15 cellular contexts compared by ENCODE assay signal in genomic region chr12:80230068-80230467, GRCh38.
DNase-seq lines count a peak whose midpoint lies in the region; ATAC-seq and TF ChIP-seq lines count a peak whose summit lies in the region.
"Had no signal": no experiment of that assay in that cellular context is flagged by ENCODE, and none has a peak within 500 bp of the region (broad histone marks: within the 10 kb centered on the region; RNA-seq: fewer than 3 reads in every experiment).

No MANE protein-coding gene starts in this region.

- no peaks in the 10 kb centered on the region for H3K36me3 Mint-ChIP-seq in activated naive CD8-positive, alpha-beta T cell treated with anti-CD3 and anti-CD28 coated beads for 36 hours
- no peaks in the 10 kb centered on the region for H3K36me3 Mint-ChIP-seq in activated CD8-positive, alpha-beta memory T cell treated with anti-CD3 and anti-CD28 coated beads, Interleukin-2, amount 10 ng/mL, durations not matched to agents 7 days and 5 days
- H3K36me3 Mint-ChIP-seq: stimulated activated memory B cell treated with anti-CD40 and anti-IgM and Interleukin-4, amounts not matched to agents 10 μg/mL and 1 μg/mL and 100 μg/mL, for 72 hours had no signal

- no peak overlapping the region for H3K27ac Mint-ChIP-seq in activated naive CD8-positive, alpha-beta T cell treated with anti-CD3 and anti-CD28 coated beads for 36 hours
- no peak overlapping the region for H3K27ac Mint-ChIP-seq in activated CD8-positive, alpha-beta memory T cell treated with anti-CD3 and anti-CD28 coated beads, Interleukin-2, amount 10 ng/mL, durations not matched to agents 7 days and 5 days
- H3K27ac Mint-ChIP-seq: activated CD8-positive, alpha-beta T cell treated with anti-CD3 and anti-CD28 coated beads, Interleukin-2, amount 10 ng/mL, durations not matched to agents 7 days and 5 days; B cell; stimulated activated memory B cell treated with anti-CD40 and anti-IgM and Interleukin-4, amounts not matched to agents 10 μg/mL and 1 μg/mL and 100 μg/mL, for 72 hours; T-helper 2 cell treated with Interferon-gamma antibody and Interleukin-4, amounts not matched to agents 5 μg/mL and 100 μg/mL, for 36 hours had no signal

- H3K4me1 Mint-ChIP-seq in activated naive CD8-positive, alpha-beta T cell treated with anti-CD3 and anti-CD28 coated beads for 36 hours: no peaks in the 10 kb centered on the region
- peaks cover 4% of the 10 kb centered on the region for H3K4me1 Mint-ChIP-seq in activated CD8-positive, alpha-beta memory T cell treated with anti-CD3 and anti-CD28 coated beads, Interleukin-2, amount 10 ng/mL, durations not matched to agents 7 days and 5 days
- H3K4me1 Mint-ChIP-seq: B cell; stimulated activated memory B cell treated with anti-CD40 and anti-IgM and Interleukin-4, amounts not matched to agents 10 μg/mL and 1 μg/mL and 100 μg/mL, for 72 hours had no signal

- H3K27me3 Mint-ChIP-seq in activated naive CD8-positive, alpha-beta T cell treated with anti-CD3 and anti-CD28 coated beads for 36 hours: peaks cover 12% of the 10 kb centered on the region
- peaks cover 7% of the 10 kb centered on the region for H3K27me3 Mint-ChIP-seq in activated CD8-positive, alpha-beta memory T cell treated with anti-CD3 and anti-CD28 coated beads, Interleukin-2, amount 10 ng/mL, durations not matched to agents 7 days and 5 days

- no peak for TF ChIP-seq CTCF in astrocyte of the cerebellum (IDR thresholded peaks at IDR 0.05; ENCODE audit: low read depth, low read length, missing control alignments)

- H3K4me3 ChIP-seq in astrocyte of the cerebellum (ENCODE audit: low read depth, low read length): no peak overlapping the region

- in situ Hi-C loops in astrocyte of the cerebellum (cut with HindIII; ENCODE audit: low sequenced_read_pairs): no loop called here

- DNase-seq in COLO668 (lab: John Stamatoyannopoulos, UW; ENCODE audit: unreplicated experiment) (peak; percentile 51), LHCN-M2 (ENCODE audit: low read depth) (peak; percentile 46), astrocyte of the cerebellum (ENCODE audit: low read depth) (peak; percentile 84), kidney tubule cell (ENCODE audit: low spot score) (peak; percentile 26), HPDE6-E6E7 (ENCODE audit: extremely low spot score) (no peak)
- no peak for DNase-seq in activated naive CD8-positive, alpha-beta T cell treated with anti-CD3 and anti-CD28 coated beads for 36 hours
- DNase-seq in activated CD8-positive, alpha-beta memory T cell treated with anti-CD3 and anti-CD28 coated beads, Interleukin-2, amount 10 ng/mL, durations not matched to agents 7 days and 5 days: no peak
- DNase-seq: activated CD8-positive, alpha-beta T cell treated with anti-CD3 and anti-CD28 coated beads, Interleukin-2, amount 10 ng/mL, durations not matched to agents 7 days and 5 days; activated naive CD4-positive, alpha-beta T cell treated with Interleukin-2 at 50 U/mL for 16 hours; GDM1; kidney glomerular epithelial cell had no signal

- no peak for ATAC-seq in GM18867 (IDR thresholded peaks at IDR 0.05; ENCODE audit: unreplicated experiment)
- no peak for ATAC-seq in activated CD8-positive, alpha-beta memory T cell treated with anti-CD3 and anti-CD28 coated beads, Interleukin-2, amount 10 ng/mL, durations not matched to agents 7 days and 5 days
- ATAC-seq: activated CD8-positive, alpha-beta T cell treated with anti-CD3 and anti-CD28 coated beads, Interleukin-2, amount 10 ng/mL, durations not matched to agents 7 days and 5 days; stimulated activated memory B cell treated with anti-CD40 and anti-IgM and Interleukin-4, amounts not matched to agents 10 μg/mL and 1 μg/mL and 100 μg/mL, for 72 hours had no signal

- no peaks in the 10 kb centered on the region for H3K9me3 Mint-ChIP-seq in activated naive CD8-positive, alpha-beta T cell treated with anti-CD3 and anti-CD28 coated beads for 36 hours
- H3K9me3 Mint-ChIP-seq in activated CD8-positive, alpha-beta memory T cell treated with anti-CD3 and anti-CD28 coated beads, Interleukin-2, amount 10 ng/mL, durations not matched to agents 7 days and 5 days (ENCODE audit: low read depth): no peaks in the 10 kb centered on the region
- H3K9me3 Mint-ChIP-seq: stimulated activated memory B cell treated with anti-CD40 and anti-IgM and Interleukin-4, amounts not matched to agents 10 μg/mL and 1 μg/mL and 100 μg/mL, for 72 hours; T-helper 2 cell treated with Interferon-gamma antibody and Interleukin-4, amounts not matched to agents 5 μg/mL and 100 μg/mL, for 36 hours had no signal

- no peak overlapping the region for H3K4me3 Mint-ChIP-seq in activated naive CD8-positive, alpha-beta T cell treated with anti-CD3 and anti-CD28 coated beads for 36 hours
- no peak overlapping the region for H3K4me3 Mint-ChIP-seq in activated CD8-positive, alpha-beta memory T cell treated with anti-CD3 and anti-CD28 coated beads, Interleukin-2, amount 10 ng/mL, durations not matched to agents 7 days and 5 days
- H3K4me3 Mint-ChIP-seq: activated CD8-positive, alpha-beta T cell treated with anti-CD3 and anti-CD28 coated beads, Interleukin-2, amount 10 ng/mL, durations not matched to agents 7 days and 5 days; B cell; stimulated activated memory B cell treated with anti-CD40 and anti-IgM and Interleukin-4, amounts not matched to agents 10 μg/mL and 1 μg/mL and 100 μg/mL, for 72 hours; T-helper 2 cell treated with Interferon-gamma antibody and Interleukin-4, amounts not matched to agents 5 μg/mL and 100 μg/mL, for 36 hours had no signal

- CTCF ChIA-PET in activated CD8-positive, alpha-beta memory T cell treated with anti-CD3 and anti-CD28 coated beads, Interleukin-2, amount 10 ng/mL, durations not matched to agents 7 days and 5 days (lab: Charles Lee): no interaction called here

Comparison
In these comparisons a context has a peak if more than half of its experiments do, and no peak if none do; other contexts are left out.
1. DNase-seq: peak in COLO668 (single experiment), LHCN-M2 (single experiment), astrocyte of the cerebellum (single experiment) and kidney tubule cell (single experiment); none in activated naive CD8-positive, alpha-beta T cell treated with anti-CD3 and anti-CD28 coated beads for 36 hours (single experiment), activated CD8-positive, alpha-beta memory T cell treated with anti-CD3 and anti-CD28 coated beads, Interleukin-2, amount 10 ng/mL, durations not matched to agents 7 days and 5 days (single experiment) and HPDE6-E6E7 (single experiment).